1 cellular context compared by ENCODE assay signal in genomic region chr3:168585544-168585943, GRCh38.
TF ChIP-seq lines count a peak whose summit lies in the region.

No MANE protein-coding gene starts in this region.

TF ChIP-seq in H1, 55 proteins besides CTCF, POLR2A, EP300 and RAD21 (continued from another document):
- TF ChIP-seq CHD7 (IDR thresholded peaks at IDR 0.05; ENCODE audit: insufficient replicate concordance, low read length) (no peak), JUND (IDR thresholded peaks at IDR 0.05; ENCODE audit: low read length) (no peak)
